ENCODE assay signal across 14 cellular contexts in the genomic region with DNA sequence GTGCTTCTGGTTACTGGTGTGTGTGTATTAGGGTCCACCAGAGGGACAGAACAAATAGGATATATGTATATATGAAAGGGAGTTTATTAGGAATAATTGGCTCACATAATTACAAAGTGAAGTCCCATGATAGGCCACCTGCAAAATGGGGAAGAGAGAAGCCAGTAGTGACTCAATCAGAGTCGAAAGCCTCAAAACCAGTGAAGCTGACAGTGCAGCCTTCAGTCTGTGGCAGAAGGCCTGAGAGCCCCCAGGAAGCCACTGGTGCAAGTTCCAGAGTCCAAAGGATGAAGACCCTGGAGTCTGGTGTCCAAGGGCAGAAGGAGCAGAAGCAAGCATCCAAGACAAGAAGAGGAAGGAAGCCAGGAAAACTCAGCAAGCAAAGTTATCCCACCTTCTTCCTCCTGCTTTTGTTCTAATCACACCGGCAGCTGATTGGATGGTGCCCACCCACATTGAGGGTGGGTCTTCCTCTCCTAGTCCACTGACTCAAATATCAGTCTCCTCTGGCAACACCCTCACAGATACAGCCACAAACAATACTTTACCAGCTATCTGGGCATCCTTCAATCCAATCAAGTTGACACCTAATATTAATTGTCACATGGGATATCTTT. TPM values are rescaled to one million over a fixed set of nuclear protein-coding genes. Genes with fewer than 3 reads are reported as not detected.
DNase-seq lines count a peak whose midpoint lies in the region; ATAC-seq and TF ChIP-seq lines count a peak whose summit lies in the region.
"Had no signal": no experiment of that assay in that cellular context is flagged by ENCODE, and none has a peak within 500 bp of the region (broad histone marks: within the 10 kb centered on the region; RNA-seq: fewer than 3 reads in every experiment).

No MANE protein-coding gene starts in this region.

- H3K9ac ChIP-seq in MM.1S (ENCODE audit: low read length) = no peak overlapping the region

- no peaks in the 10 kb centered on the region for H3K79me2 ChIP-seq in MM.1S (ENCODE audit: low read length)

- no peak overlapping the region for H2AFZ ChIP-seq in MM.1S (ENCODE audit: low read length)

- DNase-seq in MM.1S (no peak), globus pallidus (ENCODE audit: low spot score) (no peak), pons (ENCODE audit: low spot score) (no peak), COR-L47 (lab: John Stamatoyannopoulos, UW) (no peak)
- DNase-seq in activated T-cell treated with anti-CD3 and anti-CD28 coated beads, Interleukin-2, amount 50 U/mL, for 72 hours = no peak
- DNase-seq: CD4-positive, CD25-positive, alpha-beta regulatory T cell; hypothalamus; NCI-H2081 had no signal

- H3K4me3 ChIP-seq in MM.1S (ENCODE audit: low read length) = no peak overlapping the region

- ATAC-seq in GM18508 (IDR thresholded peaks at IDR 0.05; ENCODE audit: insufficient read depth, unreplicated experiment) (peak; percentile 72), GM21381 (IDR thresholded peaks at IDR 0.05; ENCODE audit: unreplicated experiment) (peak; percentile 84), HG02981 (IDR thresholded peaks at IDR 0.05; ENCODE audit: unreplicated experiment) (peak; percentile 81)
- ATAC-seq in activated T-cell treated with anti-CD3 and anti-CD28 coated beads, Interleukin-2, amount 50 U/mL, for 72 hours (replicated peaks in 1 of 2) = no peak

- no peaks in the 10 kb centered on the region for H3F3A ChIP-seq in MM.1S (ENCODE audit: insufficient read depth, low read length)

- no peaks in the 10 kb centered on the region for H4K20me1 ChIP-seq in MM.1S (ENCODE audit: insufficient read depth, low read length)

- peaks cover 9% of the 10 kb centered on the region for H3K4me1 ChIP-seq in MM.1S (ENCODE audit: low read length)

- H3K9me3 ChIP-seq in MM.1S (replicated peaks; ENCODE audit: insufficient read depth, low read length) = no peaks in the 10 kb centered on the region

- no peaks in the 10 kb centered on the region for H3K9me2 ChIP-seq in MM.1S (replicated peaks; ENCODE audit: insufficient read depth, low read length)

- H3K27me3 ChIP-seq in MM.1S (replicated peaks; ENCODE audit: insufficient read depth, low read length) = no peaks in the 10 kb centered on the region

- H3K9me3 Mint-ChIP-seq in activated T-cell treated with anti-CD3 and anti-CD28 coated beads, Interleukin-2, amount 50 U/mL, for 72 hours = no peaks in the 10 kb centered on the region
- H3K9me3 Mint-ChIP-seq: CD4-positive, CD25-positive, alpha-beta regulatory T cell had no signal

- H3K4me2 ChIP-seq in MM.1S (ENCODE audit: low read depth, low read length) = peak overlapping the region; percentile 27; the same call in 1 of the 2 replicates

- no peaks in the 10 kb centered on the region for H3K27me3 Mint-ChIP-seq in activated T-cell treated with anti-CD3 and anti-CD28 coated beads, Interleukin-2, amount 50 U/mL, for 72 hours (ENCODE audit: low read depth)
- H3K27me3 Mint-ChIP-seq: activated naive CD8-positive, alpha-beta T cell had no signal

- no peaks in the 10 kb centered on the region for H3K36me3 Mint-ChIP-seq in activated T-cell treated with anti-CD3 and anti-CD28 coated beads, Interleukin-2, amount 50 U/mL, for 72 hours (ENCODE audit: insufficient read depth in 2 of 2)
- H3K36me3 Mint-ChIP-seq: activated naive CD8-positive, alpha-beta T cell; CD4-positive, CD25-positive, alpha-beta regulatory T cell had no signal

- no peak overlapping the region for H3K27ac ChIP-seq in MM.1S (ENCODE audit: low read length)

- H3K4me3 Mint-ChIP-seq in activated T-cell treated with anti-CD3 and anti-CD28 coated beads, Interleukin-2, amount 50 U/mL, for 72 hours = no peak overlapping the region
- H3K4me3 Mint-ChIP-seq: activated naive CD8-positive, alpha-beta T cell; CD4-positive, CD25-positive, alpha-beta regulatory T cell had no signal

- H3K4me1 Mint-ChIP-seq in activated T-cell treated with anti-CD3 and anti-CD28 coated beads, Interleukin-2, amount 50 U/mL, for 72 hours (ENCODE audit: low read depth) = peaks cover 12% of the 10 kb centered on the region

- H3K36me3 ChIP-seq in MM.1S (replicated peaks; ENCODE audit: insufficient read depth, low read length) = no peaks in the 10 kb centered on the region

- TF ChIP-seq CTCF in MM.1S (IDR thresholded peaks at IDR 0.05; ENCODE audit: low read length) = no peak

- no peak overlapping the region for H3K27ac Mint-ChIP-seq in activated T-cell treated with anti-CD3 and anti-CD28 coated beads, Interleukin-2, amount 50 U/mL, for 72 hours
- H3K27ac Mint-ChIP-seq: activated naive CD8-positive, alpha-beta T cell; CD4-positive, CD25-positive, alpha-beta regulatory T cell had no signal

RNA-seq across cellular contexts. Expression of a gene that starts 21.7 kb away (rescaled TPM):
- not detected for total RNA-seq in activated T-cell treated with anti-CD3 and anti-CD28 coated beads, Interleukin-2, amount 50 U/mL, for 72 hours
- total RNA-seq: CD4-positive, CD25-positive, alpha-beta regulatory T cell; dermis microvascular lymphatic vessel endothelial cell; HT1080 had no signal

Comparison
In these comparisons a context has a peak if more than half of its experiments do, and no peak if none do; other contexts are left out.
1. ATAC-seq: peak in GM18508 (single experiment), GM21381 (single experiment) and HG02981 (single experiment); none in activated T-cell treated with anti-CD3 and anti-CD28 coated beads, Interleukin-2, amount 50 U/mL, for 72 hours (0 of 2).